In the genomic region with DNA sequence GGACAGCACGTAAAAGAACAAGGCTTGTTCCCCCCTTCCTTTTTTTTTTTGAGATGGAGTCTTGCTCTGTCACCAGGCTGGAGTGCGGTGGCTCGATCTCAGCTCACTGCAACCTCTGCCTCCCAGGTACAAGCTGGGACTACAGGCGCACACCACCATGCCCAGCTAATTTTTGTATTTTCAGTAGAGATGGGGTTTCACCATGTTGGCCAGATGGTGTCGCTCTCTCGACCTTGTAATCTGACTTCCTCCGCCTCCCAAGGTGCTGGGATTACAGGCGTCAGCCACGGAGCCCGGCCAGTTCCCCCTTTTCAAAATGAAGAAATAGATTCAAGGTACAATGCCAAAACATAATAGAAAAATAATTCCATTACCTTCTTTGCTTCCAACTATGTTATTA, we compare ENCODE assay signal across 13 cellular contexts. TPM values are rescaled to one million over a fixed set of nuclear protein-coding genes. Genes with fewer than 3 reads are reported as not detected.
A peak's percentile ranks its signal among the peaks of the same experiment; 100 is the strongest.
DNase-seq lines count a peak whose midpoint lies in the region; ATAC-seq and TF ChIP-seq lines count a peak whose summit lies in the region.
"Not testable (repeated sequence)": the region's sequence is repeated elsewhere in the genome, so short reads cannot be mapped to it uniquely, and the experiment has no call there.
"Had no signal": no experiment of that assay in that cellular context is flagged by ENCODE, and none has a peak within 500 bp of the region (broad histone marks: within the 10 kb centered on the region; RNA-seq: fewer than 3 reads in every experiment).

No MANE protein-coding gene starts in this region.

- H3K9me3 ChIP-seq in CD4-positive, alpha-beta memory T cell (ENCODE audit: control insufficient read depth in 1 of 2, low read length in 2 of 2); colonic mucosa: not testable (repeated sequence)

- peak; percentile 65 for ATAC-seq in WTC11
- ATAC-seq in activated T-cell treated with anti-CD3 and anti-CD28 coated beads, Interleukin-2, amount 50 U/mL, for 72 hours (replicated peaks in 1 of 2), result peak in 1 of 2 donors; percentile 38

- DNase-seq in CD4-positive, alpha-beta memory T cell, result peak in 3 of 5 donors; percentile 0 to 10 (median 7)
- peak; percentile 33 for DNase-seq in HT1080 (ENCODE audit: low read depth)
- DNase-seq in NOMO-1 treated with dmso at 0.1 percent for 144 hours (lab: John Stamatoyannopoulos, UW; ENCODE audit: unreplicated experiment), result peak; percentile 11
- DNase-seq in WTC11 (ENCODE audit: low spot score), result peak; percentile 49
- peak; percentile 10 to 12 for DNase-seq in activated T-cell treated with anti-CD3 and anti-CD28 coated beads, Interleukin-2, amount 50 U/mL, for 72 hours
- peak; percentile 18 for DNase-seq in colonic mucosa
- peak; percentile 54 for DNase-seq in islet precursor cell
- DNase-seq in stimulated activated CD4-positive, alpha-beta T cell treated with anti-CD3 and anti-CD28 coated beads, Interleukin-2, amount 100 ng/mL, for 48 hours, result peak; percentile 2 to 3

- not testable (repeated sequence) for H3K36me3 ChIP-seq in CD4-positive, alpha-beta memory T cell (ENCODE audit: insufficient read depth, low read length); colonic mucosa

- CTCF ChIA-PET in CD4-positive, alpha-beta memory T cell (lab: Charles Lee; ENCODE audit: partially characterized antibody), result not testable (repeated sequence)
- CTCF ChIA-PET in WTC11 (lab: Charles Lee), result interaction anchor here (0.7 to 1.1 kb wide), 4 partner anchors 81 to 357 kb away, joined by 3 to 7 read pairs (median 3); no protein-coding TSS in a partner anchor

- not testable (repeated sequence) for H3K27ac ChIP-seq in CD4-positive, alpha-beta memory T cell (ENCODE audit: low read depth, low read length); colonic mucosa

- H3K4me3 ChIP-seq in CD4-positive, alpha-beta memory T cell (ENCODE audit: low read length in 2 of 2); colonic mucosa: not testable (repeated sequence)

- H3K36me3 Mint-ChIP-seq in CD4-positive, alpha-beta memory T cell; WTC11; activated T-cell treated with anti-CD3 and anti-CD28 coated beads, Interleukin-2, amount 50 U/mL, for 72 hours (ENCODE audit: insufficient read depth in 2 of 2): not testable (repeated sequence)

- not testable (repeated sequence) for H3K9ac ChIP-seq in colonic mucosa (ENCODE audit: low read depth in 2 of 2, low read length in 2 of 2)

- TF ChIP-seq CTCF in WTC11 (IDR thresholded peaks at IDR 0.05); colonic mucosa (IDR thresholded peaks at IDR 0.05): not testable (repeated sequence)

- POLR2A ChIA-PET in CD4-positive, alpha-beta memory T cell (lab: Charles Lee; ENCODE audit: partially characterized antibody); WTC11 (lab: Charles Lee): not testable (repeated sequence)

- not testable (repeated sequence) for H3K4me1 ChIP-seq in CD4-positive, alpha-beta memory T cell (ENCODE audit: insufficient read depth, low read length); colonic mucosa

- not testable (repeated sequence) for H3K27me3 Mint-ChIP-seq in CD4-positive, alpha-beta memory T cell; WTC11 (ENCODE audit: low read depth); activated T-cell treated with anti-CD3 and anti-CD28 coated beads, Interleukin-2, amount 50 U/mL, for 72 hours (ENCODE audit: low read depth)

- H3K27ac Mint-ChIP-seq in CD4-positive, alpha-beta memory T cell; WTC11; activated T-cell treated with anti-CD3 and anti-CD28 coated beads, Interleukin-2, amount 50 U/mL, for 72 hours: not testable (repeated sequence)

- H3K9me3 Mint-ChIP-seq in CD4-positive, alpha-beta memory T cell; WTC11; activated T-cell treated with anti-CD3 and anti-CD28 coated beads, Interleukin-2, amount 50 U/mL, for 72 hours: not testable (repeated sequence)

- not testable (repeated sequence) for H3K4me1 Mint-ChIP-seq in CD4-positive, alpha-beta memory T cell; WTC11; activated T-cell treated with anti-CD3 and anti-CD28 coated beads, Interleukin-2, amount 50 U/mL, for 72 hours (ENCODE audit: low read depth)

- not testable (repeated sequence) for H3K27me3 ChIP-seq in CD4-positive, alpha-beta memory T cell (ENCODE audit: insufficient read depth, low read length); colonic mucosa

- H3K4me3 Mint-ChIP-seq in CD4-positive, alpha-beta memory T cell; WTC11; activated T-cell treated with anti-CD3 and anti-CD28 coated beads, Interleukin-2, amount 50 U/mL, for 72 hours: not testable (repeated sequence)

- intact Hi-C loops in CD4-positive, alpha-beta memory T cell (cut with micrococcal nuclease); colonic mucosa (cut with DNase I): not testable (repeated sequence)

RNA-seq across cellular contexts. Expression of gene RGPD3, which starts 6.3 kb away (rescaled TPM):
- total RNA-seq in CD4-positive, alpha-beta memory T cell, result under 1 TPM; 0.44 to 0.47 TPM
- not detected for polyA plus RNA-seq in CD4-positive, alpha-beta memory T cell
- total RNA-seq in HT1080 (2014; rRNA removed; shearing (Covaris generic)), result 0.03 TPM in 2 replicates
- polyA plus RNA-seq in HT1080 (2015; cell fraction: cytosol; rRNA removed), result 0.09 and 0.26 TPM in 2 replicates
- polyA plus RNA-seq in HT1080 (2015; cell fraction: nucleus; rRNA removed), result 0.74 and 1.0 TPM in 2 replicates
- total RNA-seq in WTC11 (2021) (0.07 to 0.11 TPM (median 0.11 TPM) in 3 replicates), colonic mucosa (under 1 TPM; 0.05 to 0.11 TPM)
- total RNA-seq in activated T-cell treated with anti-CD3 and anti-CD28 coated beads, Interleukin-2, amount 50 U/mL, for 72 hours, result under 1 TPM; 0.24 to 0.25 TPM
- total RNA-seq: OCI-LY7 had no signal

RNA-seq across cellular contexts. Expression of gene CD8B2, which starts 25.3 kb away (rescaled TPM):
- total RNA-seq in CD4-positive, alpha-beta memory T cell, result not detected
- not detected for polyA plus RNA-seq in CD4-positive, alpha-beta memory T cell
- not detected in 2 replicates for total RNA-seq in HT1080 (2014; rRNA removed; shearing (Covaris generic))
- not detected in 2 replicates for polyA plus RNA-seq in HT1080 (2015; cell fraction: cytosol; rRNA removed)
- polyA plus RNA-seq in HT1080 (2015; cell fraction: nucleus; rRNA removed), result not detected in 2 replicates
- total RNA-seq in WTC11 (2021) (0.09 TPM in 1 of 3 replicates, not detected in the others), colonic mucosa (under 1 TPM in 1 of 2 donors, not detected in 1; 0.22 TPM)
- total RNA-seq in activated T-cell treated with anti-CD3 and anti-CD28 coated beads, Interleukin-2, amount 50 U/mL, for 72 hours, result 1 to 10 TPM in 1 of 2 donors, under 1 TPM in 1; 0.62 to 1.1 TPM
- total RNA-seq: cardiac septum; CD4-positive, CD25-positive, alpha-beta regulatory T cell; mesenteric fat pad; OCI-LY7; T-helper 17 cell had no signal

Comparison
In these comparisons a context has a peak if more than half of its experiments do, and no peak if none do; other contexts are left out.
1. DNase-seq: peak in every context shown above with its lines; median percentile 54 in islet precursor cell; 49 in WTC11; 33 in HT1080; 18 in colonic mucosa; 11 in NOMO-1 treated with dmso at 0.1 percent for 144 hours; 11 in activated T-cell treated with anti-CD3 and anti-CD28 coated beads, Interleukin-2, amount 50 U/mL, for 72 hours; 7 in CD4-positive, alpha-beta memory T cell; 2 in stimulated activated CD4-positive, alpha-beta T cell treated with anti-CD3 and anti-CD28 coated beads, Interleukin-2, amount 100 ng/mL, for 48 hours.